In genomic region chr2:10811552-10811951, GRCh38 we compare ENCODE assay signal across 1 cellular context.
TF ChIP-seq lines count a peak whose summit lies in the region.

No MANE protein-coding gene starts in this region.

TF ChIP-seq in GM23338, 12 proteins besides CTCF, POLR2A, EP300 and RAD21 (continued from another document):
- TF ChIP-seq, protein P1, sequence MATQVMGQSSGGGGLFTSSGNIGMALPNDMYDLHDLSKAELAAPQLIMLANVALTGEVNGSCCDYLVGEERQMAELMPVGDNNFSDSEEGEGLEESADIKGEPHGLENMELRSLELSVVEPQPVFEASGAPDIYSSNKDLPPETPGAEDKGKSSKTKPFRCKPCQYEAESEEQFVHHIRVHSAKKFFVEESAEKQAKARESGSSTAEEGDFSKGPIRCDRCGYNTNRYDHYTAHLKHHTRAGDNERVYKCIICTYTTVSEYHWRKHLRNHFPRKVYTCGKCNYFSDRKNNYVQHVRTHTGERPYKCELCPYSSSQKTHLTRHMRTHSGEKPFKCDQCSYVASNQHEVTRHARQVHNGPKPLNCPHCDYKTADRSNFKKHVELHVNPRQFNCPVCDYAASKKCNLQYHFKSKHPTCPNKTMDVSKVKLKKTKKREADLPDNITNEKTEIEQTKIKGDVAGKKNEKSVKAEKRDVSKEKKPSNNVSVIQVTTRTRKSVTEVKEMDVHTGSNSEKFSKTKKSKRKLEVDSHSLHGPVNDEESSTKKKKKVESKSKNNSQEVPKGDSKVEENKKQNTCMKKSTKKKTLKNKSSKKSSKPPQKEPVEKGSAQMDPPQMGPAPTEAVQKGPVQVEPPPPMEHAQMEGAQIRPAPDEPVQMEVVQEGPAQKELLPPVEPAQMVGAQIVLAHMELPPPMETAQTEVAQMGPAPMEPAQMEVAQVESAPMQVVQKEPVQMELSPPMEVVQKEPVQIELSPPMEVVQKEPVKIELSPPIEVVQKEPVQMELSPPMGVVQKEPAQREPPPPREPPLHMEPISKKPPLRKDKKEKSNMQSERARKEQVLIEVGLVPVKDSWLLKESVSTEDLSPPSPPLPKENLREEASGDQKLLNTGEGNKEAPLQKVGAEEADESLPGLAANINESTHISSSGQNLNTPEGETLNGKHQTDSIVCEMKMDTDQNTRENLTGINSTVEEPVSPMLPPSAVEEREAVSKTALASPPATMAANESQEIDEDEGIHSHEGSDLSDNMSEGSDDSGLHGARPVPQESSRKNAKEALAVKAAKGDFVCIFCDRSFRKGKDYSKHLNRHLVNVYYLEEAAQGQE (IDR thresholded peaks at IDR 0.05; ENCODE audit: unreplicated experiment), result no peak
- TF ChIP-seq NANOG (IDR thresholded peaks at IDR 0.05; ENCODE audit: borderline replicate concordance) (no peak), ZNF331 (CRISPR knock-in tag; IDR thresholded peaks at IDR 0.05; ENCODE audit: low read depth) (no peak), ZNF114 (CRISPR knock-in tag; IDR thresholded peaks at IDR 0.05) (no peak)
TF ChIP-seq in GM23338: peak in this region for 0.
